ENCODE assay signal across 8 cellular contexts in genomic region chr1:91884459-91885290, GRCh38. TPM values are rescaled to one million over a fixed set of nuclear protein-coding genes. Genes with fewer than 3 reads are reported as not detected.
DNase-seq lines count a peak whose midpoint lies in the region; ATAC-seq, FAIRE-seq and TF ChIP-seq lines count a peak whose summit lies in the region.

No MANE protein-coding gene starts in this region.

- TSS peak; percentile 44 for BruUV-seq in K562 (replicated peaks; lab: Mats Ljungman, UMichigan)

- no peak for TF ChIP-seq RAD21 in K562 (CRISPR knock-in tag; conservative IDR thresholded peaks at IDR 0.05 in 1 of 2, IDR thresholded peaks at IDR 0.05 in 1 of 2)

- ATAC-seq in K562 = peak; percentile 31

- peak overlapping the region; percentile 45 to 98; a peak in 3 of 4 replicates for H3K9ac ChIP-seq in K562 (ENCODE audit: insufficient read depth in 1 of 2, low read depth in 2 of 2, low read length in 2 of 2)
- peak overlapping the region; percentile 67 for H3K9ac ChIP-seq in keratinocyte (ENCODE audit: control insufficient read depth, extremely low read depth, insufficient read depth, low read length)

- H3K27me3 ChIP-seq in SJCRH30 (no peaks in the 10 kb centered on the region), K562 (ENCODE audit: control insufficient read depth in 2 of 2, insufficient read depth in 2 of 2, low read length in 2 of 2) (no peaks in the 10 kb centered on the region), keratinocyte (ENCODE audit: control insufficient read depth, extremely low read depth, insufficient read depth, low read length) (no peaks in the 10 kb centered on the region)

- in situ Hi-C loops in K562 (cut with MboI) = no loop called here

- TF ChIP-seq EP300 in K562 (IDR thresholded peaks at IDR 0.05; ENCODE audit: low read length) = no peak

- TF ChIP-seq CTCF in K562 (IDR thresholded peaks at IDR 0.05 in 2 of 3, conservative IDR thresholded peaks at IDR 0.05 in 1 of 3; ENCODE audit: insufficient read depth in 2 of 3, low read depth in 1 of 3, low read length in 3 of 3) = no peak
- TF ChIP-seq CTCF in keratinocyte (optimal IDR thresholded peaks at IDR 0.05 in 1 of 3, IDR thresholded peaks at IDR 0.05 in 1 of 3, conservative IDR thresholded peaks at IDR 0.05 in 1 of 3; ENCODE audit: extremely low read depth in 1 of 3, insufficient read depth in 2 of 3, low read length in 3 of 3) = no peak

- H2AFZ ChIP-seq in K562 (ENCODE audit: low read depth, low read length) = peak overlapping the region; percentile 75
- peak overlapping the region; percentile 35 for H2AFZ ChIP-seq in keratinocyte (ENCODE audit: control insufficient read depth, low read length)

- peaks cover 30% of the 10 kb centered on the region for H3K79me2 ChIP-seq in K562 (ENCODE audit: control insufficient read depth, insufficient read depth, low read length)
- H3K79me2 ChIP-seq in keratinocyte (ENCODE audit: control insufficient read depth, insufficient read depth, low read length) = no peaks in the 10 kb centered on the region

- H3K36me3 ChIP-seq in SJCRH30 (no peaks in the 10 kb centered on the region), K562 (ENCODE audit: control insufficient read depth, insufficient read depth, low read length) (no peaks in the 10 kb centered on the region), keratinocyte (ENCODE audit: control insufficient read depth in 2 of 2, extremely low read depth in 1 of 2, insufficient read depth in 2 of 2, low read length in 2 of 2) (no peaks in the 10 kb centered on the region)

- no peaks in the 10 kb centered on the region for H3K9me1 ChIP-seq in K562 (ENCODE audit: control insufficient read depth, insufficient read depth, low read length)
- no peaks in the 10 kb centered on the region for H3K9me1 ChIP-seq in keratinocyte (ENCODE audit: control insufficient read depth, extremely low read depth, insufficient read depth, low read length)

- H3K9me3 ChIP-seq in SJCRH30 (replicated peaks) = no peaks in the 10 kb centered on the region
- H3K9me3 ChIP-seq in K562 (replicated peaks; ENCODE audit: control insufficient read depth, insufficient read depth, low read depth, low read length) = no peaks in the 10 kb centered on the region
- no peaks in the 10 kb centered on the region for H3K9me3 ChIP-seq in keratinocyte (ENCODE audit: control insufficient read depth, low read depth, low read length)

- TF ChIP-seq POLR2A in K562 (conservative IDR thresholded peaks at IDR 0.05) = no peak

- dilution Hi-C loops in keratinocyte (cut with MboI; ENCODE audit: extremely low pct_ligation_motif_present, low sequenced_read_pairs) = no loop called here

- H3K4me2 ChIP-seq in K562 (ENCODE audit: insufficient read depth, low read length) = peak overlapping the region; percentile 76
- H3K4me2 ChIP-seq in keratinocyte (ENCODE audit: control insufficient read depth, extremely low read depth, insufficient read depth, low read depth, low read length) = peak overlapping the region; percentile 98

- 36% methylated on average over 25 of the region's 25 CpGs for WGBS in K562 (ENCODE audit: insufficient coverage, low coverage, missing lambda C conversion rate)

- no peaks in the 10 kb centered on the region for H4K20me1 ChIP-seq in K562 (replicated peaks; ENCODE audit: control insufficient read depth, insufficient read depth, low read length)
- no peaks in the 10 kb centered on the region for H4K20me1 ChIP-seq in keratinocyte (ENCODE audit: control insufficient read depth, extremely low read depth, insufficient read depth, low read length)

- intact Hi-C loops in K562 (cut with micrococcal nuclease) = loop anchor here (5.0 to 10.0 kb wide), 3 partner anchors 82 to 267 kb away; no protein-coding TSS in a partner anchor

- CTCF ChIA-PET in K562 (lab: Yijun Ruan, JAX; ENCODE audit: low intra/inter-chr PET ratio) = no interaction called here

- peak; percentile 66 for DNase-seq in DMS 273 (lab: John Stamatoyannopoulos, UW; ENCODE audit: unreplicated experiment)
- no peak for DNase-seq in DMS 273 treated with DMSO at 0.1 percent for 48 hours (lab: John Stamatoyannopoulos, UW)
- peak; percentile 6 to 39 for DNase-seq in SJCRH30
- peak in 2 of 4 experiments; percentile 18 to 22 for DNase-seq in K562 (ENCODE audit: extremely low read depth in 1 of 4, low spot score in 3 of 4)
- DNase-seq in keratinocyte (ENCODE audit: low read depth, low spot score) = no peak
- peak; percentile 37 to 47 for DNase-seq in stimulated activated CD4-positive, alpha-beta T cell treated with anti-CD3 and anti-CD28 coated beads, Interleukin-2, amount 100 ng/mL, for 48 hours
- DNase-seq in putamen (ENCODE audit: low spot score) = no peak
- DNase-seq in NOMO-1 treated with DMSO at 0.1 percent for 48 hours (lab: John Stamatoyannopoulos, UW; ENCODE audit: unreplicated experiment) = no peak

- FAIRE-seq in K562 (lab: Jason Lieb, UNC) (peak; percentile 59), keratinocyte (lab: Jason Lieb, UNC) (peak; percentile 63)

- H3K4me1 ChIP-seq in SJCRH30 (no peaks in the 10 kb centered on the region), K562 (replicated peaks in 1 of 2; ENCODE audit: control insufficient read depth in 2 of 2, insufficient read depth in 2 of 2, low read length in 2 of 2) (peaks cover 14 to 21% of the 10 kb centered on the region in 2 experiments; a peak in 4 of 5 replicates), keratinocyte (ENCODE audit: control insufficient read depth, extremely low read depth, insufficient read depth, low read length) (peaks cover 15% of the 10 kb centered on the region)

- no peak overlapping the region for H3K27ac ChIP-seq in SJCRH30
- no peak overlapping the region for H3K27ac ChIP-seq in K562 (ENCODE audit: extremely low read depth, low read depth, low read length)
- no peak overlapping the region for H3K27ac ChIP-seq in keratinocyte (ENCODE audit: control insufficient read depth, insufficient read depth, low read length)

- POLR2A ChIA-PET in K562 (lab: Yijun Ruan, JAX) = interaction anchor here (0.6 to 2.2 kb wide), 6 partner anchors 13 to 191 kb away, joined by 3 to 8 read pairs (median 4); no protein-coding TSS in a partner anchor

- H3K4me3 ChIP-seq in SJCRH30 = peak overlapping the region; percentile 83
- peak overlapping the region; percentile 92 for H3K4me3 ChIP-seq in K562
- peak overlapping the region; percentile 68 to 84 (median 75) for H3K4me3 ChIP-seq in keratinocyte (ENCODE audit: control insufficient read depth in 2 of 3, extremely low read depth in 1 of 3, insufficient read depth in 2 of 3, low read depth in 1 of 3, low read length in 3 of 3)

TF ChIP-seq in K562, 482 proteins besides CTCF, POLR2A, EP300 and RAD21 (continues in another document):
- peak; percentile 14 for TF ChIP-seq RBBP5 (IDR thresholded peaks at IDR 0.05; ENCODE audit: borderline replicate concordance, insufficient read depth, low read length, poor library complexity, severe bottlenecking)
- peak; percentile 46; the same call in 1 of the 2 replicates for TF ChIP-seq PKNOX1 (IDR thresholded peaks at IDR 0.05)
- no peak for TF ChIP-seq CBX1 (IDR thresholded peaks at IDR 0.05; ENCODE audit: low read depth)
- no peak for TF ChIP-seq IRF9 (tag; IDR thresholded peaks at IDR 0.05)
- TF ChIP-seq HDAC8 (tag; IDR thresholded peaks at IDR 0.05) = no peak

RNA-seq across cellular contexts. Expression of gene TGFBR3, which starts 1.3 kb away (rescaled TPM):
- 7.7 and 10.1 TPM in 2 replicates for total RNA-seq in SJCRH30 (2014; rRNA removed; shearing (Covaris generic))
- 43.1 and 60.3 TPM in 2 replicates for total RNA-seq in K562 (2011; cell fraction: chromatin; rRNA removed; ENCODE audit: low replicate concordance)
- 42.9 and 43.6 TPM in 2 replicates for total RNA-seq in K562 (2011; cell fraction: nucleolus; rRNA removed)
- 48.7 and 58.8 TPM in 2 replicates for total RNA-seq in K562 (2011; cell fraction: nucleoplasm; rRNA removed)
- total RNA-seq in K562 (2014; rRNA removed) = 13.8 and 14.1 TPM in 2 replicates
- total RNA-seq in K562 (2014; rRNA removed; fragmentation: Illumina TruSeq; extraction: Trizol) = 15.1 and 15.6 TPM in 2 replicates
- total RNA-seq in K562 (2015; rRNA removed; fragmentation: Illumina TruSeq; extraction: Trizol) = 15.3 and 16.4 TPM in 2 replicates
- 18.6 and 19.9 TPM in 2 replicates for total RNA-seq in K562 (2021)
- polyA plus RNA-seq in K562 (2011; rRNA removed) = 14.8 and 16.9 TPM in 2 replicates
- polyA plus RNA-seq in K562 (2011; cell fraction: cytosol; rRNA removed) = 12.3 and 15.5 TPM in 2 replicates
- polyA plus RNA-seq in K562 (2011; cell fraction: nucleus; rRNA removed) = 13.4 and 16.7 TPM in 2 replicates
- 13.6 and 14.0 TPM in 2 replicates for polyA plus RNA-seq in K562 (2012)
- polyA plus RNA-seq in K562 (2014; fragmentation: Illumina TruSeq; extraction: Trizol) = 22.9 and 32.4 TPM in 2 replicates
- polyA plus RNA-seq in K562 (2014; fragmentation: Nextera tagmentation; extraction: Ambion mirVana) = 1 to 10 TPM; 3.6 to 4.3 TPM
- 7.5 and 9.1 TPM in 2 replicates for polyA plus RNA-seq in K562 (2014; rRNA removed)
- 42.2 and 54.3 TPM in 2 replicates for polyA minus RNA-seq in K562 (2011; rRNA and poly(A)+ RNA removed)
- polyA minus RNA-seq in K562 (2011; cell fraction: cytosol; rRNA and poly(A)+ RNA removed) = 20.2 and 22.8 TPM in 2 replicates
- 18.8 and 26.4 TPM in 2 replicates for polyA minus RNA-seq in K562 (2011; cell fraction: nucleus; rRNA and poly(A)+ RNA removed)
- 0.66 to 1.2 TPM (median 0.99 TPM) in 3 replicates for polyA plus RNA-seq in keratinocyte
- 0.81 TPM for polyA plus RNA-seq in keratinocyte (2011; ENCODE audit: low read depth)
- polyA plus RNA-seq in keratinocyte (2011; cell fraction: cytosol; rRNA removed) = 0.40 and 0.62 TPM in 2 replicates
- 1.3 and 1.4 TPM in 2 replicates for polyA plus RNA-seq in keratinocyte (2011; cell fraction: nucleus; rRNA removed)
- polyA plus RNA-seq in keratinocyte (2012; ENCODE audit: low replicate concordance) = 0.80 and 1.0 TPM in 2 replicates
- polyA minus RNA-seq in keratinocyte = 2.9 to 5.8 TPM (median 3.9 TPM) in 3 replicates
- polyA minus RNA-seq in keratinocyte (2011; cell fraction: cytosol; rRNA and poly(A)+ RNA removed) = 0.96 TPM
- 1.8 and 2.2 TPM in 2 replicates for polyA minus RNA-seq in keratinocyte (2011; cell fraction: nucleus; rRNA and poly(A)+ RNA removed)

Comparison
In these comparisons a context has a peak if more than half of its experiments do, and no peak if none do; other contexts are left out.
1. DNase-seq: peak in DMS 273 (single experiment), SJCRH30 (2 of 2) and stimulated activated CD4-positive, alpha-beta T cell treated with anti-CD3 and anti-CD28 coated beads, Interleukin-2, amount 100 ng/mL, for 48 hours (2 of 2); none in DMS 273 treated with DMSO at 0.1 percent for 48 hours (single experiment), keratinocyte (single experiment), putamen (single experiment) and NOMO-1 treated with DMSO at 0.1 percent for 48 hours (single experiment).
2. Peak in every context shown above with its lines, with median percentiles within 50 percentile points of each other: H3K4me3 ChIP-seq.